ENCODE assay signal across 8 cellular contexts in the genomic region with DNA sequence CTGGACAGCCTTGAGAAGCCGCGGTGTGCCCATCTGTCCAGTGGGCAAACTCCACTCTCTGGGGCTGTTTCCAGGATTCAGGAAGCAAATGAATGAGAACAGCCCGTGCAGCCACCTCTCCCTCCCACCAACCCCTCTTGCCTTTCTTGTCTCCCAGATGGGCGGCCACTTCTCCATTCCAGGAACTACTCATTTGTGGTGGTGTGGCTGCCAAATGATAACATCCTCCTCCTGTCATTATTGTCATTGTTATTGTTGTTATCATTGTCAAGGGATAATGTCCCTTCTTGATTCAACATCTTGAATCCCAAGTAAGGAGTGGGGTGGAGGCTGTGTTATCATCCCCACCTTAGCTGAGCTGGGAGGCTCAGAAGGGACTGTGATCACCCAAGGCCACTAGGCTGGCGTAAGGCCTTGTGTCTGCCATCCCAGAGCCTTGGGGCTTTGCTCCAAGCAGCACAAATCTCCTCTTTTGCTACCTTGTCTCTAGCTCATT. TPM values are rescaled to one million over a fixed set of nuclear protein-coding genes. Genes with fewer than 3 reads are reported as not detected.
DNase-seq lines count a peak whose midpoint lies in the region; ATAC-seq and TF ChIP-seq lines count a peak whose summit lies in the region.

No MANE protein-coding gene starts in this region.

- H3K4me1 ChIP-seq in tibial artery: peaks cover 0 to 39% (median 29%) of the 10 kb centered on the region in 4 donors

- peak overlapping the region; percentile 62 for H3K27ac Mint-ChIP-seq in activated naive CD4-positive, alpha-beta T cell treated with anti-CD3 and anti-CD28 coated beads for 36 hours
- H3K27ac Mint-ChIP-seq in activated T-helper 17 cell treated with anti-CD3 and anti-CD28 coated beads, Interleukin-2, amount 50 U/mL, for 72 hours: peak overlapping the region; percentile 97

- no peaks in the 10 kb centered on the region for H3K9me3 Mint-ChIP-seq in activated naive CD4-positive, alpha-beta T cell treated with anti-CD3 and anti-CD28 coated beads for 36 hours
- no peaks in the 10 kb centered on the region for H3K9me3 Mint-ChIP-seq in activated T-helper 17 cell treated with anti-CD3 and anti-CD28 coated beads, Interleukin-2, amount 50 U/mL, for 72 hours

- peak overlapping the region; percentile 89 to 91 for H3K27ac ChIP-seq in tibial artery

- no peaks in the 10 kb centered on the region for H3K27me3 Mint-ChIP-seq in activated naive CD4-positive, alpha-beta T cell treated with anti-CD3 and anti-CD28 coated beads for 36 hours (ENCODE audit: low read depth)
- H3K27me3 Mint-ChIP-seq in activated T-helper 17 cell treated with anti-CD3 and anti-CD28 coated beads, Interleukin-2, amount 50 U/mL, for 72 hours: no peaks in the 10 kb centered on the region

- peaks cover 36% of the 10 kb centered on the region for H3K4me1 Mint-ChIP-seq in activated naive CD4-positive, alpha-beta T cell treated with anti-CD3 and anti-CD28 coated beads for 36 hours (ENCODE audit: low read depth)
- H3K4me1 Mint-ChIP-seq in activated T-helper 17 cell treated with anti-CD3 and anti-CD28 coated beads, Interleukin-2, amount 50 U/mL, for 72 hours: peaks cover 6% of the 10 kb centered on the region

- TF ChIP-seq CTCF in kidney epithelial cell (IDR thresholded peaks at IDR 0.05; ENCODE audit: insufficient read depth, low read length, poor library complexity, severe bottlenecking) (no peak), tibial artery (IDR thresholded peaks at IDR 0.05) (no peak)

- H3K36me3 ChIP-seq in kidney epithelial cell (ENCODE audit: control insufficient read depth, insufficient read depth, low read length): peaks cover 2% of the 10 kb centered on the region
- peaks cover 0 to 10% (median 0%) of the 10 kb centered on the region in 3 donors for H3K36me3 ChIP-seq in tibial artery

- peak overlapping the region; percentile 83 for H3K4me3 ChIP-seq in kidney epithelial cell (ENCODE audit: low read depth, low read length)
- peak overlapping the region; percentile 97 to 98 for H3K4me3 ChIP-seq in tibial artery

- DNase-seq in activated naive CD4-positive, alpha-beta T cell treated with anti-CD3 and anti-CD28 coated beads for 36 hours: no peak
- DNase-seq in activated naive CD4-positive, alpha-beta T cell (lab: John Stamatoyannopoulos, UW): no peak
- DNase-seq in kidney epithelial cell (ENCODE audit: low read depth) (no peak), tibial artery (no peak), sciatic nerve (ENCODE audit: low spot score) (no peak), SW480 (ENCODE audit: low spot score) (no peak)

- intact Hi-C loops in activated naive CD4-positive, alpha-beta T cell treated with anti-CD3 and anti-CD28 coated beads for 36 hours (cut with micrococcal nuclease): loop anchor here (5.0 kb wide), 1 partner anchor 93 kb away; no protein-coding TSS in a partner anchor
- intact Hi-C loops in tibial artery (cut with DNase I; ENCODE audit: low total_unique reads): no loop called here
- intact Hi-C loops in sciatic nerve (cut with DNase I): no loop called here

- H3K4me3 Mint-ChIP-seq in activated naive CD4-positive, alpha-beta T cell treated with anti-CD3 and anti-CD28 coated beads for 36 hours: peak overlapping the region; percentile 96
- H3K4me3 Mint-ChIP-seq in activated T-helper 17 cell treated with anti-CD3 and anti-CD28 coated beads, Interleukin-2, amount 50 U/mL, for 72 hours: peak overlapping the region; percentile 97

- H3K36me3 Mint-ChIP-seq in activated naive CD4-positive, alpha-beta T cell treated with anti-CD3 and anti-CD28 coated beads for 36 hours (ENCODE audit: low read depth): peaks cover 3% of the 10 kb centered on the region
- peaks cover 14% of the 10 kb centered on the region for H3K36me3 Mint-ChIP-seq in activated T-helper 17 cell treated with anti-CD3 and anti-CD28 coated beads, Interleukin-2, amount 50 U/mL, for 72 hours (ENCODE audit: low read depth)

- no peaks in the 10 kb centered on the region for H3K9me3 ChIP-seq in tibial artery

- CTCF ChIA-PET in activated naive CD4-positive, alpha-beta T cell treated with anti-CD3 and anti-CD28 coated beads for 36 hours (lab: Charles Lee): interaction anchor here (0.8 to 6.6 kb wide), 7 partner anchors 11 to 153 kb away, joined by 3 to 99 read pairs (median 3); no protein-coding TSS in a partner anchor

- ATAC-seq in activated T-helper 17 cell treated with anti-CD3 and anti-CD28 coated beads, Interleukin-2, amount 50 U/mL, for 72 hours (replicated peaks): no peak
- ATAC-seq in sciatic nerve (no peak), GM18519 (IDR thresholded peaks at IDR 0.05; ENCODE audit: low FRiP score, unreplicated experiment) (no peak)

- H3K27me3 ChIP-seq in kidney epithelial cell (ENCODE audit: control insufficient read depth, insufficient read depth, low read length) (no peaks in the 10 kb centered on the region), tibial artery (no peaks in the 10 kb centered on the region)

RNA-seq across cellular contexts. Expression of a gene that starts 1.6 kb away (rescaled TPM):
- total RNA-seq in activated naive CD4-positive, alpha-beta T cell treated with anti-CD3 and anti-CD28 coated beads for 36 hours: 100 to 1,000 TPM; 144 to 148 TPM
- total RNA-seq in activated T-helper 17 cell treated with anti-CD3 and anti-CD28 coated beads, Interleukin-2, amount 50 U/mL, for 72 hours: 100 to 1,000 TPM; 185 to 209 TPM
- total RNA-seq in kidney epithelial cell: 102 and 123 TPM in 2 replicates
- total RNA-seq in sciatic nerve: 136 TPM

RNA-seq across cellular contexts. Expression of a gene that starts 18.3 kb away (rescaled TPM):
- total RNA-seq in activated naive CD4-positive, alpha-beta T cell treated with anti-CD3 and anti-CD28 coated beads for 36 hours: 10 to 100 TPM; 48.9 to 51.3 TPM
- 10 to 100 TPM; 36.9 to 61.3 TPM for total RNA-seq in activated T-helper 17 cell treated with anti-CD3 and anti-CD28 coated beads, Interleukin-2, amount 50 U/mL, for 72 hours
- total RNA-seq in kidney epithelial cell (23.0 and 24.1 TPM in 2 replicates), sciatic nerve (43.8 TPM)
